Comparison of ENCODE assay signal across 8 cellular contexts in the genomic region with DNA sequence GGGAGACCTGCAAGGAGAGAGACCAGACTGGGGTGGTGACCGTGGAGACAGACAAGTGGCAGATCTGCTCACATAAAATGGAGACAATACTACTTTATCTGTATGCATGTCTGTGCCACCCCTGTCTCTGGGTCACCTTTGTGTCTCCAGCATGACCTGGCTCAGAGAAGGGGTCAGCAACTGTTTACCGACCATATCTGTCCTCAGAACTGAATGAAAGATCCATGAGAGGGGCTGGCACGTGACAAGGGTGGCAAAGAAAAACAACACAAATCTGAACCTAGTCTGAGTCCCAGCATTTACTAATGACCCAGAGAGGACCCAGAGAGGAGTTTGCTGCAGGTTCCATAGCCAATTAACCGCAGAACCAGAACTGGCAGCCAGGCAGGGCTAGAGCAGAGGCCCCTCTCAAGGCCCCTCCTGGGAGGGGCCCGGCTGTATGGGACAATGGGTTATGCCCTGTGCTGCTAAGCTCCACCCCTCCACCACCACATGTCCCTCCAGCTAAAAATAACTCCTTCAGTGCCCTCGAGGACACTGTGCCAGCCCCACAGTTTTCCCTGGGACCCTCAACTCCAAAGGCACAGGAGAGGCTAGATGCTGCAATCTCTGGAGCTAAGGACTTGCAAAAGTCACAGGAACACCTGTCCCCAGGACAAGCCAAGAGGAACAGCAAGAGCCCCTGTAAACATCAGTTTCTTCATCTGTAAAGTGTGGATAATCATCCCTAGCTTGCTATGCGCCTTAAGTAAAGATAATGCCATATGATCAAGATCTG. TPM values are rescaled to one million over a fixed set of nuclear protein-coding genes. Genes with fewer than 3 reads are reported as not detected.
A peak's percentile ranks its signal among the peaks of the same experiment; 100 is the strongest.
DNase-seq lines count a peak whose midpoint lies in the region; ATAC-seq, FAIRE-seq and TF ChIP-seq lines count a peak whose summit lies in the region.

No MANE protein-coding gene starts in this region.

- CTCF ChIA-PET in CD8-positive, alpha-beta T cell (lab: Charles Lee), result interaction anchor here (3.6 kb wide), 1 partner anchor 12 kb away, joined by 30 read pairs; no protein-coding TSS in a partner anchor

- no peaks in the 10 kb centered on the region for H3K9me3 ChIP-seq in CD8-positive, alpha-beta T cell (ENCODE audit: low read length)
- H3K9me3 ChIP-seq in WERI-Rb-1 (ENCODE audit: severe bottlenecking) (no peaks in the 10 kb centered on the region), keratinocyte (ENCODE audit: control insufficient read depth, low read depth, low read length) (no peaks in the 10 kb centered on the region), esophagus muscularis mucosa (no peaks in the 10 kb centered on the region)

- dilution Hi-C loops in keratinocyte (cut with MboI; ENCODE audit: extremely low pct_ligation_motif_present, low sequenced_read_pairs), result no loop called here

- peak overlapping the region; percentile 96 for H3K4me3 Mint-ChIP-seq in CD8-positive, alpha-beta T cell
- peak overlapping the region; percentile 94; the same call in 1 of the 2 replicates for H3K4me3 Mint-ChIP-seq in HFFc6

- H3K27ac Mint-ChIP-seq in CD8-positive, alpha-beta T cell, result no peak overlapping the region
- peak overlapping the region; percentile 49 for H3K27ac Mint-ChIP-seq in HFFc6

- H2AFZ ChIP-seq in keratinocyte (ENCODE audit: control insufficient read depth, low read length), result no peak overlapping the region

- H3K27me3 ChIP-seq in CD8-positive, alpha-beta T cell (ENCODE audit: insufficient read depth, low read length), result no peaks in the 10 kb centered on the region
- H3K27me3 ChIP-seq in WERI-Rb-1 (ENCODE audit: insufficient read depth, low read depth, severe bottlenecking), result no peaks in the 10 kb centered on the region
- no peaks in the 10 kb centered on the region for H3K27me3 ChIP-seq in keratinocyte (ENCODE audit: control insufficient read depth, extremely low read depth, insufficient read depth, low read length)
- no peaks in the 10 kb centered on the region for H3K27me3 ChIP-seq in esophagus muscularis mucosa

- no peak for FAIRE-seq in keratinocyte (lab: Jason Lieb, UNC)

- peak overlapping the region; percentile 87 for H3K4me2 ChIP-seq in keratinocyte (ENCODE audit: control insufficient read depth, extremely low read depth, insufficient read depth, low read depth, low read length)

- no peak for TF ChIP-seq EP300 in esophagus muscularis mucosa (IDR thresholded peaks at IDR 0.05)

- intact Hi-C loops in CD8-positive, alpha-beta T cell (cut with DNase I, micrococcal nuclease), result loop anchor here (5.0 to 10.0 kb wide), 4 partner anchors 309 to 1474 kb away; a partner anchor contains a TSS
- intact Hi-C loops in esophagus muscularis mucosa (cut with DNase I), result loop anchor here (5.0 to 10.0 kb wide), 2 partner anchors 61 to 404 kb away; a partner anchor contains a TSS

- H3K9me3 Mint-ChIP-seq in CD8-positive, alpha-beta T cell, result no peaks in the 10 kb centered on the region
- H3K9me3 Mint-ChIP-seq in HFFc6, result no peaks in the 10 kb centered on the region

- 74% methylated on average over 6 of the region's 7 CpGs for WGBS in esophagus muscularis mucosa

- H4K20me1 ChIP-seq in keratinocyte (ENCODE audit: control insufficient read depth, extremely low read depth, insufficient read depth, low read length), result peaks cover 29% of the 10 kb centered on the region

- H3K36me3 ChIP-seq in CD8-positive, alpha-beta T cell (ENCODE audit: insufficient read depth, low read length), result no peaks in the 10 kb centered on the region
- H3K36me3 ChIP-seq in WERI-Rb-1 (peaks cover 32% of the 10 kb centered on the region), keratinocyte (ENCODE audit: control insufficient read depth in 2 of 2, extremely low read depth in 1 of 2, insufficient read depth in 2 of 2, low read length in 2 of 2) (peaks cover 9 to 22% of the 10 kb centered on the region in 2 experiments), esophagus muscularis mucosa (no peaks in the 10 kb centered on the region)

- H3K4me1 Mint-ChIP-seq in CD8-positive, alpha-beta T cell (ENCODE audit: low read depth), result peaks cover 19% of the 10 kb centered on the region
- H3K4me1 Mint-ChIP-seq in HFFc6 (ENCODE audit: low read depth), result peaks cover 11% of the 10 kb centered on the region

- no peaks in the 10 kb centered on the region for H3K36me3 Mint-ChIP-seq in CD8-positive, alpha-beta T cell
- peaks cover 5% of the 10 kb centered on the region; the same call in 1 of the 2 replicates for H3K36me3 Mint-ChIP-seq in HFFc6 (ENCODE audit: low read depth)

- POLR2A ChIA-PET in CD8-positive, alpha-beta T cell (lab: Charles Lee), result interaction anchor here (2.2 kb wide), 1 partner anchor 62 kb away, joined by 7 read pairs; a partner anchor contains a TSS

- H3K4me3 ChIP-seq in CD8-positive, alpha-beta T cell (ENCODE audit: low read depth, low read length), result no peak overlapping the region
- H3K4me3 ChIP-seq in WERI-Rb-1 (ENCODE audit: low read depth, low read length) (peak overlapping the region; percentile 9), keratinocyte (ENCODE audit: control insufficient read depth in 2 of 3, extremely low read depth in 1 of 3, insufficient read depth in 2 of 3, low read depth in 1 of 3, low read length in 3 of 3) (peak overlapping the region; percentile 78 to 93 (median 92)), coronary artery (no peak overlapping the region), esophagus muscularis mucosa (no peak overlapping the region)

- H3K9ac ChIP-seq in keratinocyte (ENCODE audit: control insufficient read depth, extremely low read depth, insufficient read depth, low read length), result peak overlapping the region; percentile 98

- no peak for ATAC-seq in CD8-positive, alpha-beta T cell
- no peak for ATAC-seq in GM18868 (IDR thresholded peaks at IDR 0.05; ENCODE audit: unreplicated experiment)

- in situ Hi-C loops in ACHN (cut with HindIII; ENCODE audit: low pct_ligation_motif_present, low pct_unique_long_range_greater_than_20kb, low sequenced_read_pairs), result no loop called here

- TF ChIP-seq CTCF in CD8-positive, alpha-beta T cell (IDR thresholded peaks at IDR 0.05), result no peak
- TF ChIP-seq CTCF in HFFc6 (IDR thresholded peaks at IDR 0.05) (no peak), WERI-Rb-1 (IDR thresholded peaks at IDR 0.05; ENCODE audit: low read depth, low read length) (no peak), keratinocyte (optimal IDR thresholded peaks at IDR 0.05 in 1 of 3, IDR thresholded peaks at IDR 0.05 in 1 of 3, conservative IDR thresholded peaks at IDR 0.05 in 1 of 3; ENCODE audit: extremely low read depth in 1 of 3, insufficient read depth in 2 of 3, low read length in 3 of 3) (no peak), coronary artery (IDR thresholded peaks at IDR 0.05) (no peak), esophagus muscularis mucosa (IDR thresholded peaks at IDR 0.05) (no peak)

- H3K9me1 ChIP-seq in keratinocyte (ENCODE audit: control insufficient read depth, extremely low read depth, insufficient read depth, low read length), result no peaks in the 10 kb centered on the region

- H3K4me1 ChIP-seq in CD8-positive, alpha-beta T cell (ENCODE audit: insufficient read depth, low read length), result no peaks in the 10 kb centered on the region
- H3K4me1 ChIP-seq in keratinocyte (ENCODE audit: control insufficient read depth, extremely low read depth, insufficient read depth, low read length) (peaks cover 33% of the 10 kb centered on the region), esophagus muscularis mucosa (peaks cover 16 to 25% (median 20%) of the 10 kb centered on the region in 4 donors)

- H3K27ac ChIP-seq in CD8-positive, alpha-beta T cell (ENCODE audit: low read depth, low read length), result no peak overlapping the region
- H3K27ac ChIP-seq in WERI-Rb-1 (peak overlapping the region; percentile 64), keratinocyte (ENCODE audit: control insufficient read depth, insufficient read depth, low read length) (no peak overlapping the region), coronary artery (no peak overlapping the region), esophagus muscularis mucosa (replicated peaks in 1 of 4) (no peak overlapping the region)

- H3K27me3 Mint-ChIP-seq in CD8-positive, alpha-beta T cell (ENCODE audit: low read depth), result no peaks in the 10 kb centered on the region
- peaks cover 4% of the 10 kb centered on the region; the same call in 1 of the 2 replicates for H3K27me3 Mint-ChIP-seq in HFFc6 (ENCODE audit: insufficient read depth)

- no peak for DNase-seq in CD8-positive, alpha-beta T cell
- DNase-seq in HFFc6 (no peak), WERI-Rb-1 (peak; percentile 55), keratinocyte (ENCODE audit: low read depth, low spot score) (no peak), coronary artery (ENCODE audit: low spot score) (no peak), ACHN (no peak), esophagus muscularis mucosa (ENCODE audit: extremely low spot score) (no peak)

- H3K79me2 ChIP-seq in keratinocyte (ENCODE audit: control insufficient read depth, insufficient read depth, low read length), result peaks cover 64% of the 10 kb centered on the region

- TF ChIP-seq POLR2A in esophagus muscularis mucosa (IDR thresholded peaks at IDR 0.05; ENCODE audit: low read depth), result no peak

RNA-seq across cellular contexts. Expression of a gene that starts 2.2 kb away (rescaled TPM):
- 10 to 100 TPM; 16.1 to 17.8 TPM for total RNA-seq in CD8-positive, alpha-beta T cell
- total RNA-seq in HFFc6 (2021; fragmentation: NEBNext Ultra II Directional; extraction: Animal tissue kit (Norgen Biotek cat#: 25700)), result 100 to 1,000 TPM; 104 to 150 (median 109) TPM
- polyA plus RNA-seq in keratinocyte, result 320 to 367 TPM (median 348 TPM) in 3 replicates
- polyA plus RNA-seq in keratinocyte (2011; ENCODE audit: low read depth), result 90.5 TPM
- 297 and 432 TPM in 2 replicates for polyA plus RNA-seq in keratinocyte (2011; cell fraction: cytosol; rRNA removed)
- polyA plus RNA-seq in keratinocyte (2011; cell fraction: nucleus; rRNA removed), result 222 and 232 TPM in 2 replicates
- 128 and 274 TPM in 2 replicates for polyA plus RNA-seq in keratinocyte (2012; ENCODE audit: low replicate concordance)
- polyA minus RNA-seq in keratinocyte, result 628 to 681 TPM (median 664 TPM) in 3 replicates
- polyA minus RNA-seq in keratinocyte (2011; cell fraction: cytosol; rRNA and poly(A)+ RNA removed), result 518 TPM
- polyA minus RNA-seq in keratinocyte (2011; cell fraction: nucleus; rRNA and poly(A)+ RNA removed), result 182 and 188 TPM in 2 replicates
- total RNA-seq in esophagus muscularis mucosa, result 10 to 100 TPM; 52.7 to 77.0 (median 71.0) TPM

RNA-seq across cellular contexts. Expression of a gene that starts 59.8 kb away (rescaled TPM):
- total RNA-seq in CD8-positive, alpha-beta T cell, result not detected
- total RNA-seq in HFFc6 (2021; fragmentation: NEBNext Ultra II Directional; extraction: Animal tissue kit (Norgen Biotek cat#: 25700)), result not detected
- not detected in 3 replicates for polyA plus RNA-seq in keratinocyte
- polyA plus RNA-seq in keratinocyte (2011; ENCODE audit: low read depth), result not detected
- polyA plus RNA-seq in keratinocyte (2011; cell fraction: cytosol; rRNA removed), result not detected in 2 replicates
- not detected in 2 replicates for polyA plus RNA-seq in keratinocyte (2011; cell fraction: nucleus; rRNA removed)
- polyA plus RNA-seq in keratinocyte (2012; ENCODE audit: low replicate concordance), result not detected in 2 replicates
- polyA minus RNA-seq in keratinocyte, result not detected in 3 replicates
- not detected for polyA minus RNA-seq in keratinocyte (2011; cell fraction: cytosol; rRNA and poly(A)+ RNA removed)
- polyA minus RNA-seq in keratinocyte (2011; cell fraction: nucleus; rRNA and poly(A)+ RNA removed), result not detected in 2 replicates
- total RNA-seq in esophagus muscularis mucosa, result not detected

Comparison
In these comparisons a context has a peak if more than half of its experiments do, and no peak if none do; other contexts are left out.
1. H3K4me3 ChIP-seq: peak in WERI-Rb-1 (single experiment) and keratinocyte (3 of 3); none in CD8-positive, alpha-beta T cell (single experiment), coronary artery (single experiment) and esophagus muscularis mucosa (0 of 4).